ENCODE assay signal across 11 cellular contexts in genomic region chr11:67581469-67581868, GRCh38. TPM values are rescaled to one million over a fixed set of nuclear protein-coding genes. Genes with fewer than 3 reads are reported as not detected.
A peak's percentile ranks its signal among the peaks of the same experiment; 100 is the strongest.
DNase-seq lines count a peak whose midpoint lies in the region; ATAC-seq, FAIRE-seq and TF ChIP-seq lines count a peak whose summit lies in the region.
"Had no signal": no experiment of that assay in that cellular context is flagged by ENCODE, and none has a peak within 500 bp of the region (broad histone marks: within the 10 kb centered on the region; RNA-seq: fewer than 3 reads in every experiment).

No MANE protein-coding gene starts in this region.

- no TSS peak for BruUV-seq in K562 (replicated peaks; lab: Mats Ljungman, UMichigan)

- POLR2A ChIA-PET in K562 (lab: Yijun Ruan, JAX) = interaction anchor here (1.4 kb wide), 1 partner anchor 39 kb away, joined by 3 read pairs; no protein-coding TSS in a partner anchor

- CTCF ChIA-PET in K562 (lab: Yijun Ruan, JAX; ENCODE audit: low intra/inter-chr PET ratio) = interaction anchor here (0.7 kb wide), 1 partner anchor 8 kb away, joined by 3 read pairs; no protein-coding TSS in a partner anchor

- TF ChIP-seq POLR2A in K562 (conservative IDR thresholded peaks at IDR 0.05) = no peak

- in situ Hi-C loops in K562 (cut with MboI) = no loop called here

- no peak for TF ChIP-seq RAD21 in K562 (CRISPR knock-in tag; conservative IDR thresholded peaks at IDR 0.05 in 1 of 2, IDR thresholded peaks at IDR 0.05 in 1 of 2)

- FAIRE-seq in K562 (lab: Jason Lieb, UNC) = no peak
- FAIRE-seq: TTC549 had no signal

- peak overlapping the region; percentile 58 for H3K4me3 Mint-ChIP-seq in neural crest cell

- no peak overlapping the region for H3K27ac ChIP-seq in K562 (ENCODE audit: extremely low read depth, low read depth, low read length)
- H3K27ac ChIP-seq: GM23248 had no signal

- H3K9ac ChIP-seq in K562 (ENCODE audit: insufficient read depth in 1 of 2, low read depth in 2 of 2, low read length in 2 of 2) = 0 out of 4 replicates have a peak overlapping the region, but pooled peaks of 1 of the 2 experiments have one; percentile 6
- H3K9ac ChIP-seq: GM23248 had no signal

- ATAC-seq in K562 = no peak
- no peak for ATAC-seq in HG03342 (IDR thresholded peaks at IDR 0.05; ENCODE audit: unreplicated experiment)

- peaks cover 54% of the 10 kb centered on the region for H3K27me3 Mint-ChIP-seq in neural crest cell (ENCODE audit: low read depth)
- H3K27me3 Mint-ChIP-seq: activated naive CD4-positive, alpha-beta T cell treated with anti-CD3 and anti-CD28 coated beads, Interleukin-2, amount 50 U/mL, for 24 hours had no signal

- peaks cover 5% of the 10 kb centered on the region for H3K9me1 ChIP-seq in K562 (ENCODE audit: control insufficient read depth, insufficient read depth, low read length)

- no peak for TF ChIP-seq CTCF in K562 (IDR thresholded peaks at IDR 0.05 in 2 of 3, conservative IDR thresholded peaks at IDR 0.05 in 1 of 3; ENCODE audit: insufficient read depth in 2 of 3, low read depth in 1 of 3, low read length in 3 of 3)
- no peak for TF ChIP-seq CTCF in neural crest cell (conservative IDR thresholded peaks at IDR 0.05)

- peaks cover 43% of the 10 kb centered on the region for H3K79me2 ChIP-seq in K562 (ENCODE audit: control insufficient read depth, insufficient read depth, low read length)

- H3K4me3 ChIP-seq in H7 (ENCODE audit: insufficient read depth, low read depth, low read length) (no peak overlapping the region), K562 (no peak overlapping the region)
- H3K4me3 ChIP-seq: GM23248 had no signal

- peaks cover 43% of the 10 kb centered on the region for H3K4me1 Mint-ChIP-seq in neural crest cell

- H3K4me2 ChIP-seq in K562 (ENCODE audit: insufficient read depth, low read length) = peak overlapping the region; percentile 21

- no peaks in the 10 kb centered on the region for H3K36me3 Mint-ChIP-seq in neural crest cell (ENCODE audit: low read depth)

- TF ChIP-seq EP300 in K562 (IDR thresholded peaks at IDR 0.05; ENCODE audit: low read length) = no peak

- peaks cover 33 to 64% of the 10 kb centered on the region in 2 experiments for H3K4me1 ChIP-seq in K562 (replicated peaks in 1 of 2; ENCODE audit: control insufficient read depth in 2 of 2, insufficient read depth in 2 of 2, low read length in 2 of 2)

- DNase-seq in H7 = peak; percentile 55
- no peak for DNase-seq in K562 (ENCODE audit: extremely low read depth in 1 of 4, low spot score in 3 of 4)
- DNase-seq in neural crest cell (ENCODE audit: low read depth, low spot score) = no peak
- no peak for DNase-seq in NCI-H146 (lab: John Stamatoyannopoulos, UW)
- DNase-seq in SHP77 treated with DMSO at 0.1 percent for 48 hours (lab: John Stamatoyannopoulos, UW) = no peak
- DNase-seq: effector CD8-positive, alpha-beta T cell; GM23248; immature natural killer cell had no signal

- H3K9me3 Mint-ChIP-seq in neural crest cell = no peaks in the 10 kb centered on the region
- H3K9me3 Mint-ChIP-seq: activated naive CD4-positive, alpha-beta T cell treated with anti-CD3 and anti-CD28 coated beads, Interleukin-2, amount 50 U/mL, for 24 hours; immature natural killer cell had no signal

- H3K27me3 ChIP-seq in H7 (ENCODE audit: control insufficient read depth, insufficient read depth, low read length) (no peaks in the 10 kb centered on the region), K562 (ENCODE audit: control insufficient read depth in 2 of 2, insufficient read depth in 2 of 2, low read length in 2 of 2) (no peaks in the 10 kb centered on the region)

- no peak overlapping the region for H3K27ac Mint-ChIP-seq in neural crest cell (ENCODE audit: unreplicated experiment)
- H3K27ac Mint-ChIP-seq: activated naive CD4-positive, alpha-beta T cell treated with anti-CD3 and anti-CD28 coated beads, Interleukin-2, amount 50 U/mL, for 24 hours had no signal

- peaks cover 14% of the 10 kb centered on the region; the same call in 1 of the 2 replicates for H4K20me1 ChIP-seq in K562 (replicated peaks; ENCODE audit: control insufficient read depth, insufficient read depth, low read length)

- H2AFZ ChIP-seq in K562 (ENCODE audit: low read depth, low read length) = no peak overlapping the region

- 74% methylated on average over 11 of the region's 11 CpGs for WGBS in K562 (ENCODE audit: insufficient coverage, low coverage, missing lambda C conversion rate)

- H3K36me3 ChIP-seq in H7 (replicated peaks; ENCODE audit: control insufficient read depth, insufficient read depth, low read length) (peaks cover 17% of the 10 kb centered on the region), K562 (ENCODE audit: control insufficient read depth, insufficient read depth, low read length) (peaks cover 22% of the 10 kb centered on the region)

- no peaks in the 10 kb centered on the region for H3K9me3 ChIP-seq in K562 (replicated peaks; ENCODE audit: control insufficient read depth, insufficient read depth, low read depth, low read length)

- intact Hi-C loops in K562 (cut with micrococcal nuclease) = loop anchor here (5.0 kb wide), 3 partner anchors 74 to 229 kb away; partner anchors contain the start of genes CDK2AP2, PITPNM1, POLD4 and PPP1CA

RNA-seq across cellular contexts. Expression of gene GSTP1, which starts 2.1 kb away (rescaled TPM):
- 2,691 and 2,979 TPM in 2 replicates for total RNA-seq in H7 (2014; rRNA removed; shearing (Covaris generic))
- total RNA-seq in K562 (2011; cell fraction: chromatin; rRNA removed; ENCODE audit: low replicate concordance) = 78.9 and 217 TPM in 2 replicates
- total RNA-seq in K562 (2011; cell fraction: nucleolus; rRNA removed) = 419 and 483 TPM in 2 replicates
- total RNA-seq in K562 (2011; cell fraction: nucleoplasm; rRNA removed) = 278 and 289 TPM in 2 replicates
- 2,150 and 3,084 TPM in 2 replicates for total RNA-seq in K562 (2014; rRNA removed)
- total RNA-seq in K562 (2014; rRNA removed; fragmentation: Illumina TruSeq; extraction: Trizol) = 412 and 592 TPM in 2 replicates
- 1,399 and 1,422 TPM in 2 replicates for total RNA-seq in K562 (2015; rRNA removed; fragmentation: Illumina TruSeq; extraction: Trizol)
- 1,400 and 1,492 TPM in 2 replicates for total RNA-seq in K562 (2021)
- 910 and 997 TPM in 2 replicates for polyA plus RNA-seq in K562 (2011; rRNA removed)
- 1,621 and 2,879 TPM in 2 replicates for polyA plus RNA-seq in K562 (2011; cell fraction: cytosol; rRNA removed)
- polyA plus RNA-seq in K562 (2011; cell fraction: nucleus; rRNA removed) = 798 and 965 TPM in 2 replicates
- 1,622 and 1,822 TPM in 2 replicates for polyA plus RNA-seq in K562 (2012)
- 1,177 and 1,409 TPM in 2 replicates for polyA plus RNA-seq in K562 (2014; fragmentation: Illumina TruSeq; extraction: Trizol)
- polyA plus RNA-seq in K562 (2014; fragmentation: Nextera tagmentation; extraction: Ambion mirVana) = 1,000 to 10,000 TPM in 1 of 2 experiments, 100 to 1,000 TPM in 1; 739 to 1,204 TPM
- 1,679 and 1,695 TPM in 2 replicates for polyA plus RNA-seq in K562 (2014; rRNA removed)
- polyA minus RNA-seq in K562 (2011; rRNA and poly(A)+ RNA removed) = 380 and 408 TPM in 2 replicates
- 440 and 451 TPM in 2 replicates for polyA minus RNA-seq in K562 (2011; cell fraction: cytosol; rRNA and poly(A)+ RNA removed)
- 118 and 167 TPM in 2 replicates for polyA minus RNA-seq in K562 (2011; cell fraction: nucleus; rRNA and poly(A)+ RNA removed)
- 776 and 780 TPM in 2 replicates for total RNA-seq in neural crest cell

RNA-seq across cellular contexts. Expression of gene NDUFV1, which starts 25.3 kb away (rescaled TPM):
- 302 and 350 TPM in 2 replicates for total RNA-seq in H7 (2014; rRNA removed; shearing (Covaris generic))
- total RNA-seq in K562 (2011; cell fraction: chromatin; rRNA removed; ENCODE audit: low replicate concordance) = 348 and 937 TPM in 2 replicates
- 683 and 713 TPM in 2 replicates for total RNA-seq in K562 (2011; cell fraction: nucleolus; rRNA removed)
- total RNA-seq in K562 (2011; cell fraction: nucleoplasm; rRNA removed) = 505 and 528 TPM in 2 replicates
- 408 and 468 TPM in 2 replicates for total RNA-seq in K562 (2014; rRNA removed)
- 111 and 135 TPM in 2 replicates for total RNA-seq in K562 (2014; rRNA removed; fragmentation: Illumina TruSeq; extraction: Trizol)
- 242 and 251 TPM in 2 replicates for total RNA-seq in K562 (2015; rRNA removed; fragmentation: Illumina TruSeq; extraction: Trizol)
- 404 and 408 TPM in 2 replicates for total RNA-seq in K562 (2021)
- 172 and 261 TPM in 2 replicates for polyA plus RNA-seq in K562 (2011; rRNA removed)
- polyA plus RNA-seq in K562 (2011; cell fraction: cytosol; rRNA removed) = 251 and 329 TPM in 2 replicates
- 669 and 851 TPM in 2 replicates for polyA plus RNA-seq in K562 (2011; cell fraction: nucleus; rRNA removed)
- 286 and 337 TPM in 2 replicates for polyA plus RNA-seq in K562 (2012)
- polyA plus RNA-seq in K562 (2014; fragmentation: Illumina TruSeq; extraction: Trizol) = 209 and 273 TPM in 2 replicates
- polyA plus RNA-seq in K562 (2014; fragmentation: Nextera tagmentation; extraction: Ambion mirVana) = 10 to 100 TPM; 10.8 to 32.9 TPM
- polyA plus RNA-seq in K562 (2014; rRNA removed) = 423 and 426 TPM in 2 replicates
- polyA minus RNA-seq in K562 (2011; rRNA and poly(A)+ RNA removed) = 81.2 and 91.3 TPM in 2 replicates
- polyA minus RNA-seq in K562 (2011; cell fraction: cytosol; rRNA and poly(A)+ RNA removed) = 141 and 202 TPM in 2 replicates
- polyA minus RNA-seq in K562 (2011; cell fraction: nucleus; rRNA and poly(A)+ RNA removed) = 134 and 170 TPM in 2 replicates
- 182 and 191 TPM in 2 replicates for total RNA-seq in neural crest cell

RNA-seq across cellular contexts. Expression of gene NUDT8, which starts 48.3 kb away (rescaled TPM):
- total RNA-seq in H7 (2014; rRNA removed; shearing (Covaris generic)) = 8.1 and 8.7 TPM in 2 replicates
- total RNA-seq in K562 (2011; cell fraction: chromatin; rRNA removed; ENCODE audit: low replicate concordance) = 2.8 and 15.1 TPM in 2 replicates
- 22.0 and 23.0 TPM in 2 replicates for total RNA-seq in K562 (2011; cell fraction: nucleolus; rRNA removed)
- total RNA-seq in K562 (2011; cell fraction: nucleoplasm; rRNA removed) = 9.8 and 13.5 TPM in 2 replicates
- total RNA-seq in K562 (2014; rRNA removed) (23.8 and 36.3 TPM in 2 replicates), K562 (2014; rRNA removed; fragmentation: Illumina TruSeq; extraction: Trizol) (1.5 and 2.0 TPM in 2 replicates), K562 (2015; rRNA removed; fragmentation: Illumina TruSeq; extraction: Trizol) (6.2 and 6.6 TPM in 2 replicates), K562 (2021) (26.7 and 27.8 TPM in 2 replicates), neural crest cell (11.0 and 13.9 TPM in 2 replicates)
- polyA plus RNA-seq in K562 (2011; rRNA removed) (4.3 and 6.2 TPM in 2 replicates), K562 (2014; fragmentation: Illumina TruSeq; extraction: Trizol) (5.0 and 14.0 TPM in 2 replicates), K562 (2014; fragmentation: Nextera tagmentation; extraction: Ambion mirVana) (under 1 TPM; 0.23 to 0.85 TPM), K562 (2014; rRNA removed) (21.7 and 27.2 TPM in 2 replicates)
- 11.0 and 34.8 TPM in 2 replicates for polyA plus RNA-seq in K562 (2011; cell fraction: cytosol; rRNA removed)
- 27.2 and 46.8 TPM in 2 replicates for polyA plus RNA-seq in K562 (2011; cell fraction: nucleus; rRNA removed)
- 20.9 and 25.8 TPM in 2 replicates for polyA plus RNA-seq in K562 (2012)
- 0.72 and 1.2 TPM in 2 replicates for polyA minus RNA-seq in K562 (2011; rRNA and poly(A)+ RNA removed)
- 5.7 and 7.1 TPM in 2 replicates for polyA minus RNA-seq in K562 (2011; cell fraction: cytosol; rRNA and poly(A)+ RNA removed)
- 11.9 and 15.1 TPM in 2 replicates for polyA minus RNA-seq in K562 (2011; cell fraction: nucleus; rRNA and poly(A)+ RNA removed)

RNA-seq across cellular contexts. Expression of gene TBX10, which starts 58.1 kb away (rescaled TPM):
- 0.07 TPM in 1 of 2 replicates, not detected in the other for total RNA-seq in H7 (2014; rRNA removed; shearing (Covaris generic))
- total RNA-seq in K562 (2011; cell fraction: chromatin; rRNA removed; ENCODE audit: low replicate concordance) = not detected in 2 replicates
- total RNA-seq in K562 (2011; cell fraction: nucleolus; rRNA removed) = not detected in 2 replicates
- not detected in 2 replicates for total RNA-seq in K562 (2011; cell fraction: nucleoplasm; rRNA removed)
- total RNA-seq in K562 (2014; rRNA removed) (not detected in 2 replicates), K562 (2014; rRNA removed; fragmentation: Illumina TruSeq; extraction: Trizol) (not detected in 2 replicates), K562 (2015; rRNA removed; fragmentation: Illumina TruSeq; extraction: Trizol) (not detected in 2 replicates), K562 (2021) (not detected in 2 replicates), neural crest cell (not detected in 2 replicates)
- polyA plus RNA-seq in K562 (2011; rRNA removed) (not detected in 2 replicates), K562 (2014; fragmentation: Illumina TruSeq; extraction: Trizol) (not detected in 2 replicates), K562 (2014; fragmentation: Nextera tagmentation; extraction: Ambion mirVana) (not detected), K562 (2014; rRNA removed) (not detected in 2 replicates)
- polyA plus RNA-seq in K562 (2011; cell fraction: cytosol; rRNA removed) = not detected in 2 replicates
- polyA plus RNA-seq in K562 (2011; cell fraction: nucleus; rRNA removed) = not detected in 2 replicates
- 0.14 and 0.18 TPM in 2 replicates for polyA plus RNA-seq in K562 (2012)
- polyA minus RNA-seq in K562 (2011; rRNA and poly(A)+ RNA removed) = not detected in 2 replicates
- polyA minus RNA-seq in K562 (2011; cell fraction: cytosol; rRNA and poly(A)+ RNA removed) = not detected in 2 replicates
- not detected in 2 replicates for polyA minus RNA-seq in K562 (2011; cell fraction: nucleus; rRNA and poly(A)+ RNA removed)
- total RNA-seq: GM23248 had no signal
- polyA plus RNA-seq: GM23248, immature natural killer cell had no signal

RNA-seq across cellular contexts. Expression of gene CABP2, which starts 58.2 kb away (rescaled TPM):
- total RNA-seq in H7 (2014; rRNA removed; shearing (Covaris generic)) = not detected in 2 replicates
- total RNA-seq in K562 (2011; cell fraction: chromatin; rRNA removed; ENCODE audit: low replicate concordance) = not detected in 2 replicates
- not detected in 2 replicates for total RNA-seq in K562 (2011; cell fraction: nucleolus; rRNA removed)
- not detected in 2 replicates for total RNA-seq in K562 (2011; cell fraction: nucleoplasm; rRNA removed)
- not detected in 2 replicates for total RNA-seq in K562 (2014; rRNA removed)
- not detected in 2 replicates for total RNA-seq in K562 (2014; rRNA removed; fragmentation: Illumina TruSeq; extraction: Trizol)
- not detected in 2 replicates for total RNA-seq in K562 (2015; rRNA removed; fragmentation: Illumina TruSeq; extraction: Trizol)
- not detected in 2 replicates for total RNA-seq in K562 (2021)
- not detected in 2 replicates for polyA plus RNA-seq in K562 (2011; rRNA removed)
- polyA plus RNA-seq in K562 (2011; cell fraction: cytosol; rRNA removed) = not detected in 2 replicates
- not detected in 2 replicates for polyA plus RNA-seq in K562 (2011; cell fraction: nucleus; rRNA removed)
- polyA plus RNA-seq in K562 (2012) = not detected in 2 replicates
- polyA plus RNA-seq in K562 (2014; fragmentation: Illumina TruSeq; extraction: Trizol) = not detected in 2 replicates
- not detected for polyA plus RNA-seq in K562 (2014; fragmentation: Nextera tagmentation; extraction: Ambion mirVana)
- polyA plus RNA-seq in K562 (2014; rRNA removed) = not detected in 2 replicates
- not detected in 2 replicates for polyA minus RNA-seq in K562 (2011; rRNA and poly(A)+ RNA removed)
- polyA minus RNA-seq in K562 (2011; cell fraction: cytosol; rRNA and poly(A)+ RNA removed) = not detected in 2 replicates
- not detected in 2 replicates for polyA minus RNA-seq in K562 (2011; cell fraction: nucleus; rRNA and poly(A)+ RNA removed)
- not detected in 2 replicates for total RNA-seq in neural crest cell
- total RNA-seq: GM23248 had no signal
- polyA plus RNA-seq: GM23248, immature natural killer cell had no signal
